26 cellular contexts compared by ENCODE assay signal in the genomic region with DNA sequence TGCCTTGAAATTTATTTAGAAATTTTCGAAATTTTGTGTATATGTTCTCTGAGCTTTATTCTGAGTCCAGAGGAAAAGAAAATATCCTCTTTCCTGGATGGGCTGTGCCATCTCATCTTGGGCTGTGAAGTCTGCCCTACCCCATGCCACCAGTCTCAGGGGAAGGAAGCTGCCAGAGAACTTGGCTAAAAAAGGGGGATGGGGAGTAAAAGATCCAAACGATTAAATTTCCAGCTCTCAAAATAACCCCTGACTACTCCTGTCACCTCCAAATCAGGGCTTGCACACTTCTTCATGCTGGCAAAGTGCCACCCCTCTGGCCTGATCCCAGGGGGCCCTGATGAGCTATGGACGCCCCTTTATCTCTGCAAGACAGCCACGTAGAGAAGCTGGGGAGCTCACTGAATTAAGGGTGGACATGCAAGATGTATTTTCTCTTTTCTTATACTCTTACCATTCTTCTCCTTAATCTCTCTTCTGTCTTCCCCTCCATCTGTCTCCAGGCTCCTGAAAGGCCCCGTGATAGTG. TPM values are rescaled to one million over a fixed set of nuclear protein-coding genes. Genes with fewer than 3 reads are reported as not detected.
A peak's percentile ranks its signal among the peaks of the same experiment; 100 is the strongest.
DNase-seq lines count a peak whose midpoint lies in the region; ATAC-seq and TF ChIP-seq lines count a peak whose summit lies in the region.
"Had no signal": no experiment of that assay in that cellular context is flagged by ENCODE, and none has a peak within 500 bp of the region (broad histone marks: within the 10 kb centered on the region; RNA-seq: fewer than 3 reads in every experiment).

No MANE protein-coding gene starts in this region.

- no peaks in the 10 kb centered on the region for H3K79me2 ChIP-seq in neural progenitor cell (ENCODE audit: low read depth)

- H3K4me1 Mint-ChIP-seq in HFFc6 (ENCODE audit: low read depth) (peaks cover 14% of the 10 kb centered on the region), neural progenitor cell (peaks cover 19% of the 10 kb centered on the region)

- H3K27ac Mint-ChIP-seq in HFFc6, result peak overlapping the region; percentile 94
- H3K27ac Mint-ChIP-seq in neural progenitor cell, result peak overlapping the region; percentile 97
- H3K27ac Mint-ChIP-seq: activated CD8-positive, alpha-beta T cell treated with anti-CD3 and anti-CD28 coated beads for 36 hours; activated naive CD8-positive, alpha-beta T cell; T-cell had no signal

- DNase-seq in DMS 273 (lab: John Stamatoyannopoulos, UW; ENCODE audit: unreplicated experiment) (peak; percentile 31), DMS 273 treated with DMSO at 0.1 percent for 48 hours (lab: John Stamatoyannopoulos, UW) (no peak), HFFc6 (no peak), heart left ventricle (peak in 2 of 5 donors; percentile 9 to 32), neural progenitor cell (ENCODE audit: low spot score) (no peak), NAMALWA (ENCODE audit: low spot score) (no peak)
- DNase-seq: activated CD4-positive, alpha-beta T cell treated with anti-CD3 and anti-CD28 coated beads for 1 hour; activated CD8-positive, alpha-beta T cell treated with anti-CD3 and anti-CD28 coated beads for 36 hours; lower lobe of right lung; mucosa of descending colon; NCI-H1048; NCI-H1694; NCI-H69; SJCRH30; stimulated activated CD8-positive, alpha-beta memory T cell treated with anti-CD3 and anti-CD28 coated beads, Interleukin-4, amount 100 ng/mL, for 48 hours; stomach; T-cell had no signal

- peak overlapping the region in 11 of 12 donors; percentile 9 to 92 (median 84) for H3K27ac ChIP-seq in heart left ventricle
- H3K27ac ChIP-seq in neural progenitor cell, result no peak overlapping the region
- H3K27ac ChIP-seq: 22Rv1, ascending aorta, C4-2B, prostate gland, SJCRH30, thyroid gland had no signal

- intact Hi-C loops in heart left ventricle (cut with DNase I), result loop anchor here in 6 of 10 donors (5.0 to 10.0 kb wide), 3 partner anchors 73 to 233 kb away; a partner anchor contains a TSS

- H3K4me3 ChIP-seq in heart left ventricle (no peak overlapping the region), neural progenitor cell (no peak overlapping the region)
- H3K4me3 ChIP-seq: mucosa of descending colon, thyroid gland had no signal

- TF ChIP-seq POLR2A in heart left ventricle (IDR thresholded peaks at IDR 0.05), result no peak

- no peaks in the 10 kb centered on the region for H3K36me3 Mint-ChIP-seq in HFFc6 (ENCODE audit: low read depth)
- no peaks in the 10 kb centered on the region for H3K36me3 Mint-ChIP-seq in neural progenitor cell
- H3K36me3 Mint-ChIP-seq: activated naive CD8-positive, alpha-beta T cell; T-cell had no signal

- ATAC-seq in heart left ventricle, result no peak
- no peak for ATAC-seq in HG03175 (IDR thresholded peaks at IDR 0.05; ENCODE audit: unreplicated experiment)
- ATAC-seq in GM19324 (IDR thresholded peaks at IDR 0.05; ENCODE audit: low FRiP score, unreplicated experiment), result no peak
- ATAC-seq: activated CD8-positive, alpha-beta T cell treated with anti-CD3 and anti-CD28 coated beads for 36 hours; mucosa of descending colon; Panc1; T-cell had no signal

- TF ChIP-seq CTCF in HFFc6 (IDR thresholded peaks at IDR 0.05), result no peak
- TF ChIP-seq CTCF in heart left ventricle (IDR thresholded peaks at IDR 0.05), result no peak
- TF ChIP-seq CTCF in neural progenitor cell (IDR thresholded peaks at IDR 0.05), result no peak

- H3K4me1 ChIP-seq in heart left ventricle, result peaks cover 0 to 22% (median 9%) of the 10 kb centered on the region in 12 donors
- no peaks in the 10 kb centered on the region for H3K4me1 ChIP-seq in neural progenitor cell
- H3K4me1 ChIP-seq: lower lobe of right lung, prostate gland, thyroid gland had no signal

- H3K27me3 Mint-ChIP-seq in HFFc6 (ENCODE audit: insufficient read depth), result peaks cover 6% of the 10 kb centered on the region
- peaks cover 4% of the 10 kb centered on the region for H3K27me3 Mint-ChIP-seq in neural progenitor cell (ENCODE audit: insufficient read depth, low read depth)

- peaks cover 0 to 4% (median 0%) of the 10 kb centered on the region in 12 donors for H3K9me3 ChIP-seq in heart left ventricle
- no peaks in the 10 kb centered on the region for H3K9me3 ChIP-seq in neural progenitor cell (ENCODE audit: low read depth)
- H3K9me3 ChIP-seq: ascending aorta, lower lobe of right lung, mucosa of descending colon, prostate gland, SJCRH30, stomach, thyroid gland had no signal

- WGBS in heart left ventricle, 4 donors, result 18 to 31% (median 23%) methylated on average over 5 of the region's 5 CpGs

- no peaks in the 10 kb centered on the region for H3F3A ChIP-seq in neural progenitor cell (ENCODE audit: low read depth)

- no peak overlapping the region for H3K4me2 ChIP-seq in neural progenitor cell

- no peak overlapping the region for H2AFZ ChIP-seq in neural progenitor cell (replicated peaks)

- H3K27me3 ChIP-seq in heart left ventricle (no peaks in the 10 kb centered on the region), neural progenitor cell (peaks cover 30% of the 10 kb centered on the region)
- H3K27me3 ChIP-seq: ascending aorta, SJCRH30, thyroid gland had no signal

- no peaks in the 10 kb centered on the region for H4K20me1 ChIP-seq in neural progenitor cell (ENCODE audit: low read depth)

- H3K36me3 ChIP-seq in heart left ventricle, result no peaks in the 10 kb centered on the region
- H3K36me3 ChIP-seq in neural progenitor cell, result no peaks in the 10 kb centered on the region
- H3K36me3 ChIP-seq: ascending aorta, lower lobe of right lung, prostate gland, SJCRH30, stomach, thyroid gland had no signal

- H3K4me3 Mint-ChIP-seq in HFFc6 (no peak overlapping the region; the same call in 1 of the 2 replicates), neural progenitor cell (no peak overlapping the region)

- no peak overlapping the region for H3K9ac ChIP-seq in neural progenitor cell

- H3K9me3 Mint-ChIP-seq in HFFc6, result no peaks in the 10 kb centered on the region; the same call in 1 of the 2 replicates
- no peaks in the 10 kb centered on the region for H3K9me3 Mint-ChIP-seq in neural progenitor cell

RNA-seq across cellular contexts. Expression of a gene that starts 1.2 kb away (rescaled TPM):
- 1 to 10 TPM; 1.6 to 4.0 (median 2.9) TPM for total RNA-seq in HFFc6 (2021; fragmentation: NEBNext Ultra II Directional; extraction: Animal tissue kit (Norgen Biotek cat#: 25700))
- total RNA-seq in heart left ventricle (100 to 1,000 TPM in 6 of 9 donors, 10 to 100 TPM in 3; 64.9 to 258 (median 123) TPM), neural progenitor cell (ENCODE audit: low replicate concordance) (25.4 and 37.0 TPM in 2 replicates)
- polyA plus RNA-seq in heart left ventricle, result 10 to 100 TPM; 85.6 to 93.5 TPM
